Comparison of ENCODE assay signal across 1 cellular context in the genomic region with DNA sequence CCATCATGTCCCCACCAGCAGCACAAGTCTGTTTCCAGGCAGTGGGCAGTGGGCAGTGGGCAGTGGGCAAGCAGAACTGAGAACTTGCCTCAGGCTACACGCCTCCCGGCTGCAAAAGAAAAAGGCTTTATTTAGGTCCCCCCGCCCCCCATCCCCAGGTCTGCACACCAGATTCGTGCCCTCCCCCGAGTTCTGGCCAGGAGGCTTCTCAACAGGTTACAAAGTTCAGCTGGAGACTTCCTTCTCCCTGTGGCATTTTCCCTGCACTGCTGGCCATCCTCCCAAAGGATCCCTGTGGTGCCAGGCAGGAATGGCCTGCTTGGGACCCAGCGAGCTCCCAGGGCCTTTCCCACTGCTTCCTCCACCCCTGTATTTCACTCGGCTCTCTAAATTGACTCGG.
TF ChIP-seq lines count a peak whose summit lies in the region.

No MANE protein-coding gene starts in this region.

TF ChIP-seq in H1, 55 proteins besides CTCF, POLR2A, EP300 and RAD21:
- TF ChIP-seq RNF2 (IDR thresholded peaks at IDR 0.05; ENCODE audit: borderline replicate concordance, low read depth, low read length, missing control alignments, poor library complexity, severe bottlenecking) (no peak), SAP30 (IDR thresholded peaks at IDR 0.05; ENCODE audit: insufficient read depth, insufficient replicate concordance, low read length) (no peak), SP1 (IDR thresholded peaks at IDR 0.05; ENCODE audit: low read depth, low read length) (no peak), CHD1 (IDR thresholded peaks at IDR 0.05; ENCODE audit: low read depth, low read length) (no peak), EZH2 (IDR thresholded peaks at IDR 0.05; ENCODE audit: low read depth, low read length, severe bottlenecking) (no peak), TAF1 (IDR thresholded peaks at IDR 0.05; ENCODE audit: low read depth, low read length) (no peak)
- TF ChIP-seq, protein P1, sequence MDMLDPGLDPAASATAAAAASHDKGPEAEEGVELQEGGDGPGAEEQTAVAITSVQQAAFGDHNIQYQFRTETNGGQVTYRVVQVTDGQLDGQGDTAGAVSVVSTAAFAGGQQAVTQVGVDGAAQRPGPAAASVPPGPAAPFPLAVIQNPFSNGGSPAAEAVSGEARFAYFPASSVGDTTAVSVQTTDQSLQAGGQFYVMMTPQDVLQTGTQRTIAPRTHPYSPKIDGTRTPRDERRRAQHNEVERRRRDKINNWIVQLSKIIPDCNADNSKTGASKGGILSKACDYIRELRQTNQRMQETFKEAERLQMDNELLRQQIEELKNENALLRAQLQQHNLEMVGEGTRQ (IDR thresholded peaks at IDR 0.05; ENCODE audit: low read length): no peak
- TF ChIP-seq, protein P2, sequence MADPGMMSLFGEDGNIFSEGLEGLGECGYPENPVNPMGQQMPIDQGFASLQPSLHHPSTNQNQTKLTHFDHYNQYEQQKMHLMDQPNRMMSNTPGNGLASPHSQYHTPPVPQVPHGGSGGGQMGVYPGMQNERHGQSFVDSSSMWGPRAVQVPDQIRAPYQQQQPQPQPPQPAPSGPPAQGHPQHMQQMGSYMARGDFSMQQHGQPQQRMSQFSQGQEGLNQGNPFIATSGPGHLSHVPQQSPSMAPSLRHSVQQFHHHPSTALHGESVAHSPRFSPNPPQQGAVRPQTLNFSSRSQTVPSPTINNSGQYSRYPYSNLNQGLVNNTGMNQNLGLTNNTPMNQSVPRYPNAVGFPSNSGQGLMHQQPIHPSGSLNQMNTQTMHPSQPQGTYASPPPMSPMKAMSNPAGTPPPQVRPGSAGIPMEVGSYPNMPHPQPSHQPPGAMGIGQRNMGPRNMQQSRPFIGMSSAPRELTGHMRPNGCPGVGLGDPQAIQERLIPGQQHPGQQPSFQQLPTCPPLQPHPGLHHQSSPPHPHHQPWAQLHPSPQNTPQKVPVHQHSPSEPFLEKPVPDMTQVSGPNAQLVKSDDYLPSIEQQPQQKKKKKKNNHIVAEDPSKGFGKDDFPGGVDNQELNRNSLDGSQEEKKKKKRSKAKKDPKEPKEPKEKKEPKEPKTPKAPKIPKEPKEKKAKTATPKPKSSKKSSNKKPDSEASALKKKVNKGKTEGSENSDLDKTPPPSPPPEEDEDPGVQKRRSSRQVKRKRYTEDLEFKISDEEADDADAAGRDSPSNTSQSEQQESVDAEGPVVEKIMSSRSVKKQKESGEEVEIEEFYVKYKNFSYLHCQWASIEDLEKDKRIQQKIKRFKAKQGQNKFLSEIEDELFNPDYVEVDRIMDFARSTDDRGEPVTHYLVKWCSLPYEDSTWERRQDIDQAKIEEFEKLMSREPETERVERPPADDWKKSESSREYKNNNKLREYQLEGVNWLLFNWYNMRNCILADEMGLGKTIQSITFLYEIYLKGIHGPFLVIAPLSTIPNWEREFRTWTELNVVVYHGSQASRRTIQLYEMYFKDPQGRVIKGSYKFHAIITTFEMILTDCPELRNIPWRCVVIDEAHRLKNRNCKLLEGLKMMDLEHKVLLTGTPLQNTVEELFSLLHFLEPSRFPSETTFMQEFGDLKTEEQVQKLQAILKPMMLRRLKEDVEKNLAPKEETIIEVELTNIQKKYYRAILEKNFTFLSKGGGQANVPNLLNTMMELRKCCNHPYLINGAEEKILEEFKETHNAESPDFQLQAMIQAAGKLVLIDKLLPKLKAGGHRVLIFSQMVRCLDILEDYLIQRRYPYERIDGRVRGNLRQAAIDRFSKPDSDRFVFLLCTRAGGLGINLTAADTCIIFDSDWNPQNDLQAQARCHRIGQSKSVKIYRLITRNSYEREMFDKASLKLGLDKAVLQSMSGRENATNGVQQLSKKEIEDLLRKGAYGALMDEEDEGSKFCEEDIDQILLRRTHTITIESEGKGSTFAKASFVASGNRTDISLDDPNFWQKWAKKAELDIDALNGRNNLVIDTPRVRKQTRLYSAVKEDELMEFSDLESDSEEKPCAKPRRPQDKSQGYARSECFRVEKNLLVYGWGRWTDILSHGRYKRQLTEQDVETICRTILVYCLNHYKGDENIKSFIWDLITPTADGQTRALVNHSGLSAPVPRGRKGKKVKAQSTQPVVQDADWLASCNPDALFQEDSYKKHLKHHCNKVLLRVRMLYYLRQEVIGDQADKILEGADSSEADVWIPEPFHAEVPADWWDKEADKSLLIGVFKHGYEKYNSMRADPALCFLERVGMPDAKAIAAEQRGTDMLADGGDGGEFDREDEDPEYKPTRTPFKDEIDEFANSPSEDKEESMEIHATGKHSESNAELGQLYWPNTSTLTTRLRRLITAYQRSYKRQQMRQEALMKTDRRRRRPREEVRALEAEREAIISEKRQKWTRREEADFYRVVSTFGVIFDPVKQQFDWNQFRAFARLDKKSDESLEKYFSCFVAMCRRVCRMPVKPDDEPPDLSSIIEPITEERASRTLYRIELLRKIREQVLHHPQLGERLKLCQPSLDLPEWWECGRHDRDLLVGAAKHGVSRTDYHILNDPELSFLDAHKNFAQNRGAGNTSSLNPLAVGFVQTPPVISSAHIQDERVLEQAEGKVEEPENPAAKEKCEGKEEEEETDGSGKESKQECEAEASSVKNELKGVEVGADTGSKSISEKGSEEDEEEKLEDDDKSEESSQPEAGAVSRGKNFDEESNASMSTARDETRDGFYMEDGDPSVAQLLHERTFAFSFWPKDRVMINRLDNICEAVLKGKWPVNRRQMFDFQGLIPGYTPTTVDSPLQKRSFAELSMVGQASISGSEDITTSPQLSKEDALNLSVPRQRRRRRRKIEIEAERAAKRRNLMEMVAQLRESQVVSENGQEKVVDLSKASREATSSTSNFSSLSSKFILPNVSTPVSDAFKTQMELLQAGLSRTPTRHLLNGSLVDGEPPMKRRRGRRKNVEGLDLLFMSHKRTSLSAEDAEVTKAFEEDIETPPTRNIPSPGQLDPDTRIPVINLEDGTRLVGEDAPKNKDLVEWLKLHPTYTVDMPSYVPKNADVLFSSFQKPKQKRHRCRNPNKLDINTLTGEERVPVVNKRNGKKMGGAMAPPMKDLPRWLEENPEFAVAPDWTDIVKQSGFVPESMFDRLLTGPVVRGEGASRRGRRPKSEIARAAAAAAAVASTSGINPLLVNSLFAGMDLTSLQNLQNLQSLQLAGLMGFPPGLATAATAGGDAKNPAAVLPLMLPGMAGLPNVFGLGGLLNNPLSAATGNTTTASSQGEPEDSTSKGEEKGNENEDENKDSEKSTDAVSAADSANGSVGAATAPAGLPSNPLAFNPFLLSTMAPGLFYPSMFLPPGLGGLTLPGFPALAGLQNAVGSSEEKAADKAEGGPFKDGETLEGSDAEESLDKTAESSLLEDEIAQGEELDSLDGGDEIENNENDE (IDR thresholded peaks at IDR 0.05; ENCODE audit: insufficient replicate concordance, low read length): no peak
